13 cellular contexts compared by ENCODE assay signal in the genomic region with DNA sequence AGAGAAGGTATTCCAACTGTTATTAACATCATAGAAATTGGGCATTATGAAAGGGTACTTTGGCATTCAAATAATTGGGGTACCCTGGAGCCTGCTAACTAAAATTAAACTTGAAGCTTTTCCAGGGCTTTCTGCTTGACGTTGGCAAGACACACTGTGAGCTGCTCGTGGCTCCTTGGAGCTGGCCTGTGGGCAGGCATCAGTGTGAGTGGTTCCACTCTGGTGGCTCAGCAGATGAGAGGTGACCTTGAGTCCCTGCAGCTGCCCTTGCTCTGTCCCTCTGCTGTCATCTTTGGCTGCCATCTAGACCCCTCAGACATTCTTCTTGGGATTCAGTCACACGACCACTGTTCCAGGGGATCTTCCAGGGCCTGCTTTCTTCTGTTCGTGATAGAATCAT.
"Had no signal": no experiment of that assay in that cellular context is flagged by ENCODE, and none has a peak within 500 bp of the region (broad histone marks: within the 10 kb centered on the region; RNA-seq: fewer than 3 reads in every experiment).

No MANE protein-coding gene starts in this region.

- H3K4me1 ChIP-seq: foreskin keratinocyte had no signal

- H3K27ac Mint-ChIP-seq: activated CD4-positive, alpha-beta T cell treated with anti-CD3 and anti-CD28 coated beads, Interleukin-2, amount 10 ng/mL, durations not matched to agents 24 days and 14 days; activated naive CD8-positive, alpha-beta T cell treated with anti-CD3 and anti-CD28 coated beads for 36 hours; T-helper 1 cell treated with Interleukin-12 subunit alpha and Interleukin-12 subunit beta and Interleukin-4 antibody, amounts not matched to agents 30 μg/mL and 1 μg/mL, for 36 hours had no signal

- DNase-seq: activated CD4-positive, alpha-beta T cell treated with anti-CD3 and anti-CD28 coated beads, Interleukin-2, amount 10 ng/mL, durations not matched to agents 24 days and 14 days; activated effector memory CD4-positive, alpha-beta T cell treated with Interleukin-2 at 50 U/mL for 16 hours; activated naive CD8-positive, alpha-beta T cell treated with anti-CD3 and anti-CD28 coated beads for 36 hours; anterior cingulate cortex; esophagus squamous epithelium; foreskin keratinocyte; stimulated activated CD4-positive, alpha-beta T cell treated with anti-CD3 and anti-CD28 coated beads, Interleukin-4, amount 100 ng/mL, for 1 hour; stimulated activated CD8-positive, alpha-beta memory T cell treated with anti-CD3 and anti-CD28 coated beads, Interleukin-4, amount 100 ng/mL, for 48 hours; stomach had no signal

- H3K4me3 Mint-ChIP-seq: activated CD4-positive, alpha-beta T cell treated with anti-CD3 and anti-CD28 coated beads, Interleukin-2, amount 10 ng/mL, durations not matched to agents 24 days and 14 days; activated naive CD8-positive, alpha-beta T cell treated with anti-CD3 and anti-CD28 coated beads for 36 hours; T-helper 1 cell treated with Interleukin-12 subunit alpha and Interleukin-12 subunit beta and Interleukin-4 antibody, amounts not matched to agents 30 μg/mL and 1 μg/mL, for 36 hours; WTC11 had no signal

- H3K27me3 ChIP-seq: breast epithelium, esophagus squamous epithelium, foreskin keratinocyte, stomach had no signal

- H3K27me3 Mint-ChIP-seq: activated CD4-positive, alpha-beta T cell treated with anti-CD3 and anti-CD28 coated beads, Interleukin-2, amount 10 ng/mL, durations not matched to agents 24 days and 14 days; activated naive CD8-positive, alpha-beta T cell treated with anti-CD3 and anti-CD28 coated beads for 36 hours had no signal

- H3K27ac ChIP-seq: breast epithelium, foreskin keratinocyte, stomach, thoracic aorta had no signal

- H3K4me3 ChIP-seq: breast epithelium, esophagus squamous epithelium, stomach, thoracic aorta had no signal

- H3K9me3 ChIP-seq: breast epithelium, esophagus squamous epithelium, stomach, thoracic aorta had no signal

- H3K36me3 ChIP-seq: breast epithelium had no signal

- ATAC-seq: foreskin keratinocyte, WTC11 had no signal

- H3K9me3 Mint-ChIP-seq: activated CD4-positive, alpha-beta T cell treated with anti-CD3 and anti-CD28 coated beads, Interleukin-2, amount 10 ng/mL, durations not matched to agents 24 days and 14 days; activated naive CD8-positive, alpha-beta T cell treated with anti-CD3 and anti-CD28 coated beads for 36 hours; T-helper 1 cell treated with Interleukin-12 subunit alpha and Interleukin-12 subunit beta and Interleukin-4 antibody, amounts not matched to agents 30 μg/mL and 1 μg/mL, for 36 hours; WTC11 had no signal
